ENCODE assay signal across 18 cellular contexts in the genomic region with DNA sequence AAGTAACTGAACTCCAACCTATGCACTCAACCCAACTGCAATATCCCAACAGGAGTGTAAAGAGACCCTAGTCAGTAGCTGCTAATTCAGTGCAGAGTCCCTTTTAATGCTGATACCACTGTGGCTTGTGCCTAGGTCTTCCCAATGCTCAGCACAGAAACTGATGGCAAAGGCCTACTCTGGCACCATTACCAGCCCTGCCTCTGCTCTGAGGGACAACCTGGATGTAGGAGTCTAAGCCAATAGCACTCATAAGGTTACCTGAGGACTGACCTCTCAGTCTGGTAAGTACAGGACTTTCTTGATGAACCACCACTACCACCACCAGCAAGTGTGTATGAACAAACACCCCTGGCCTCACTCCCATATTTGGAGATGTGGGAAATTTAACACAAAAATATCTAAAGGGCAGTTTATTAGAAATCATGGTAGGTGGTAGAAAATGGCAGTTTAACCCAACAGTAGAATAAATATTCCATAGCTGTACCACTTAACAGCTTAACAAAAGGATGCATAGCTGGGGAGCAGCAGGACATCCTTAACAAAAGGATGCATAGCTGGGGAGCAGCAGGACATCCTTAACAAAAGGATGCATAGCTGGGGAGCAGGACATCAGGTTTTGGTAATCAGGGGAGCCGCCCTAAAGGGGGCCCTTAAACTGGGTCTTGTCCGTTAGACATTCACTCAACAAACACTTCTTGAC. TPM values are rescaled to one million over a fixed set of nuclear protein-coding genes. Genes with fewer than 3 reads are reported as not detected.
DNase-seq lines count a peak whose midpoint lies in the region; ATAC-seq, FAIRE-seq and TF ChIP-seq lines count a peak whose summit lies in the region.
"Had no signal": no experiment of that assay in that cellular context is flagged by ENCODE, and none has a peak within 500 bp of the region (broad histone marks: within the 10 kb centered on the region; RNA-seq: fewer than 3 reads in every experiment).

No MANE protein-coding gene starts in this region.

- TF ChIP-seq EP300 in K562 (IDR thresholded peaks at IDR 0.05; ENCODE audit: low read length) = no peak

- no peak overlapping the region for H2AFZ ChIP-seq in K562 (ENCODE audit: low read depth, low read length)
- H2AFZ ChIP-seq: GM23248 had no signal

- H3K9me3 ChIP-seq in HUES48 (ENCODE audit: control insufficient read depth, insufficient read depth, low read length) (no peaks in the 10 kb centered on the region), K562 (replicated peaks; ENCODE audit: control insufficient read depth, insufficient read depth, low read depth, low read length) (no peaks in the 10 kb centered on the region), iPS-20b (ENCODE audit: insufficient read depth, low read depth, low read length) (no peaks in the 10 kb centered on the region)
- H3K9me3 ChIP-seq: BLaER1, HAP-1 had no signal

- peak; percentile 36 for ATAC-seq in K562
- no peak for ATAC-seq in GM21390 (IDR thresholded peaks at IDR 0.05; ENCODE audit: unreplicated experiment)

- H3K9ac ChIP-seq in HUES48 (ENCODE audit: low read depth, low read length) = 0 out of 2 replicates have a peak overlapping the region, but pooled peaks have one; percentile 6
- no peak overlapping the region for H3K9ac ChIP-seq in K562 (ENCODE audit: insufficient read depth in 1 of 2, low read depth in 2 of 2, low read length in 2 of 2)
- H3K9ac ChIP-seq in iPS-20b (ENCODE audit: low read depth, low read length) = peak overlapping the region; percentile 46; the same call in 1 of the 2 replicates
- H3K9ac ChIP-seq: BLaER1, GM23248 had no signal

- H4K20me1 ChIP-seq in K562 (replicated peaks; ENCODE audit: control insufficient read depth, insufficient read depth, low read length) = 0 out of 2 replicates have a peak, but pooled peaks cover 4% of the 10 kb centered on the region

- TF ChIP-seq RAD21 in K562 (CRISPR knock-in tag; conservative IDR thresholded peaks at IDR 0.05 in 1 of 2, IDR thresholded peaks at IDR 0.05 in 1 of 2) = no peak

- POLR2A ChIA-PET in K562 (lab: Yijun Ruan, JAX) = interaction anchor here (0.5 to 6.2 kb wide), 5 partner anchors 9 to 207 kb away, joined by 3 to 64 read pairs (median 3); partner anchors contain the start of genes APTX and DNAJA1

- no peak for FAIRE-seq in K562 (lab: Jason Lieb, UNC)
- FAIRE-seq: H54 had no signal

- H3K4me3 ChIP-seq in HUES48 (ENCODE audit: low read depth, low read length) (no peak overlapping the region), K562 (no peak overlapping the region), iPS-20b (ENCODE audit: low read length) (peak overlapping the region; percentile 34; the same call in 1 of the 2 replicates)
- H3K4me3 ChIP-seq: BLaER1, GM23248, HAP-1 had no signal

- H3K4me1 ChIP-seq in HUES48 (ENCODE audit: control insufficient read depth, insufficient read depth, low read length) (peaks cover 14% of the 10 kb centered on the region), K562 (replicated peaks in 1 of 2; ENCODE audit: control insufficient read depth in 2 of 2, insufficient read depth in 2 of 2, low read length in 2 of 2) (no peaks in the 10 kb centered on the region; a peak in 1 of 5 replicates), iPS-20b (ENCODE audit: insufficient read depth, low read length) (peaks cover 14% of the 10 kb centered on the region)
- H3K4me1 ChIP-seq: BLaER1, HAP-1 had no signal

- H3K36me3 ChIP-seq in HUES48 (ENCODE audit: control insufficient read depth, insufficient read depth, low read length) (peaks cover 15% of the 10 kb centered on the region; the same call in 1 of the 2 replicates), K562 (ENCODE audit: control insufficient read depth, insufficient read depth, low read length) (peaks cover 12% of the 10 kb centered on the region; the same call in 2 of the 3 replicates), iPS-20b (ENCODE audit: insufficient read depth, low read depth, low read length) (peaks cover 13% of the 10 kb centered on the region)

- intact Hi-C loops in K562 (cut with micrococcal nuclease) = no loop called here

- DNase-seq in K562 (ENCODE audit: extremely low read depth in 1 of 4, low spot score in 3 of 4) (no peak), SKM-1 (lab: John Stamatoyannopoulos, UW; ENCODE audit: unreplicated experiment) (no peak), NCI-H1694 treated with DMSO at 0.1 percent for 48 hours (lab: John Stamatoyannopoulos, UW) (no peak)
- DNase-seq: Calu3; CD4-positive, CD25-positive, alpha-beta regulatory T cell; COR-L47; DMS53; DMS79 treated with DMSO at 0.1 percent for 48 hours; GF-D8; GM23248; HFFc6 had no signal

- no peak for TF ChIP-seq POLR2A in K562 (conservative IDR thresholded peaks at IDR 0.05)

- no peak for TF ChIP-seq CTCF in K562 (IDR thresholded peaks at IDR 0.05 in 2 of 3, conservative IDR thresholded peaks at IDR 0.05 in 1 of 3; ENCODE audit: insufficient read depth in 2 of 3, low read depth in 1 of 3, low read length in 3 of 3)

- peaks cover 37% of the 10 kb centered on the region for H3K79me2 ChIP-seq in K562 (ENCODE audit: control insufficient read depth, insufficient read depth, low read length)

- H3K27me3 ChIP-seq in HUES48 (ENCODE audit: control insufficient read depth, insufficient read depth, low read length) = no peaks in the 10 kb centered on the region
- no peaks in the 10 kb centered on the region for H3K27me3 ChIP-seq in K562 (ENCODE audit: control insufficient read depth in 2 of 2, insufficient read depth in 2 of 2, low read length in 2 of 2)
- no peaks in the 10 kb centered on the region for H3K27me3 ChIP-seq in iPS-20b (ENCODE audit: insufficient read depth, low read length)
- H3K27me3 ChIP-seq: BLaER1 had no signal

- H3K4me2 ChIP-seq in K562 (ENCODE audit: insufficient read depth, low read length) = no peak overlapping the region
- H3K4me2 ChIP-seq: BLaER1 had no signal

- WGBS in K562 (ENCODE audit: insufficient coverage, low coverage, missing lambda C conversion rate) = 66% methylated on average over 2 of the region's 2 CpGs

- in situ Hi-C loops in K562 (cut with MboI) = no loop called here

- H3K9me1 ChIP-seq in K562 (ENCODE audit: control insufficient read depth, insufficient read depth, low read length) = no peaks in the 10 kb centered on the region

- CTCF ChIA-PET in K562 (lab: Yijun Ruan, JAX; ENCODE audit: low intra/inter-chr PET ratio) = no interaction called here

- no TSS peak for BruUV-seq in K562 (replicated peaks; lab: Mats Ljungman, UMichigan)

- H3K27ac ChIP-seq in HUES48 (ENCODE audit: low read depth, low read length) = peak overlapping the region; percentile 76
- no peak overlapping the region for H3K27ac ChIP-seq in K562 (ENCODE audit: extremely low read depth, low read depth, low read length)
- H3K27ac ChIP-seq in iPS-20b (ENCODE audit: low read length) = no peak overlapping the region
- H3K27ac ChIP-seq: BLaER1, C4-2B, GM23248 had no signal

TF ChIP-seq in K562, 482 proteins besides CTCF, POLR2A, EP300 and RAD21 (continues in another document):
- no peak for TF ChIP-seq MAZ (CRISPR knock-in tag; conservative IDR thresholded peaks at IDR 0.05 in 1 of 2, IDR thresholded peaks at IDR 0.05 in 1 of 2)
- TF ChIP-seq, protein P1, sequence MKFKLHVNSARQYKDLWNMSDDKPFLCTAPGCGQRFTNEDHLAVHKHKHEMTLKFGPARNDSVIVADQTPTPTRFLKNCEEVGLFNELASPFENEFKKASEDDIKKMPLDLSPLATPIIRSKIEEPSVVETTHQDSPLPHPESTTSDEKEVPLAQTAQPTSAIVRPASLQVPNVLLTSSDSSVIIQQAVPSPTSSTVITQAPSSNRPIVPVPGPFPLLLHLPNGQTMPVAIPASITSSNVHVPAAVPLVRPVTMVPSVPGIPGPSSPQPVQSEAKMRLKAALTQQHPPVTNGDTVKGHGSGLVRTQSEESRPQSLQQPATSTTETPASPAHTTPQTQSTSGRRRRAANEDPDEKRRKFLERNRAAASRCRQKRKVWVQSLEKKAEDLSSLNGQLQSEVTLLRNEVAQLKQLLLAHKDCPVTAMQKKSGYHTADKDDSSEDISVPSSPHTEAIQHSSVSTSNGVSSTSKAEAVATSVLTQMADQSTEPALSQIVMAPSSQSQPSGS (CRISPR knock-in tag; IDR thresholded peaks at IDR 0.05) = no peak

RNA-seq across cellular contexts. Expression of gene DNAJA1, which starts 11.0 kb away (rescaled TPM):
- total RNA-seq in K562 (2011; cell fraction: chromatin; rRNA removed; ENCODE audit: low replicate concordance) = 20.1 and 36.0 TPM in 2 replicates
- total RNA-seq in K562 (2011; cell fraction: nucleolus; rRNA removed) = 20.0 and 23.6 TPM in 2 replicates
- total RNA-seq in K562 (2011; cell fraction: nucleoplasm; rRNA removed) = 25.0 and 35.3 TPM in 2 replicates
- total RNA-seq in K562 (2014; rRNA removed) = 105 and 109 TPM in 2 replicates
- 175 and 189 TPM in 2 replicates for total RNA-seq in K562 (2014; rRNA removed; fragmentation: Illumina TruSeq; extraction: Trizol)
- total RNA-seq in K562 (2015; rRNA removed; fragmentation: Illumina TruSeq; extraction: Trizol) = 192 and 194 TPM in 2 replicates
- 137 and 138 TPM in 2 replicates for total RNA-seq in K562 (2021)
- 170 and 197 TPM in 2 replicates for polyA plus RNA-seq in K562 (2011; rRNA removed)
- 36.7 and 57.5 TPM in 2 replicates for polyA plus RNA-seq in K562 (2011; cell fraction: cytosol; rRNA removed)
- polyA plus RNA-seq in K562 (2011; cell fraction: nucleus; rRNA removed) = 29.8 and 37.5 TPM in 2 replicates
- polyA plus RNA-seq in K562 (2012) = 79.7 and 168 TPM in 2 replicates
- polyA plus RNA-seq in K562 (2014; fragmentation: Illumina TruSeq; extraction: Trizol) = 175 and 213 TPM in 2 replicates
- polyA plus RNA-seq in K562 (2014; fragmentation: Nextera tagmentation; extraction: Ambion mirVana) = 100 to 1,000 TPM; 164 to 359 TPM
- polyA plus RNA-seq in K562 (2014; rRNA removed) = 161 and 171 TPM in 2 replicates
- polyA minus RNA-seq in K562 (2011; rRNA and poly(A)+ RNA removed) = 157 and 185 TPM in 2 replicates
- 58.8 and 127 TPM in 2 replicates for polyA minus RNA-seq in K562 (2011; cell fraction: cytosol; rRNA and poly(A)+ RNA removed)
- polyA minus RNA-seq in K562 (2011; cell fraction: nucleus; rRNA and poly(A)+ RNA removed) = 11.3 and 22.5 TPM in 2 replicates

RNA-seq across cellular contexts. Expression of gene APTX, which starts 12.7 kb away (rescaled TPM):
- 58.4 and 95.3 TPM in 2 replicates for total RNA-seq in K562 (2011; cell fraction: chromatin; rRNA removed; ENCODE audit: low replicate concordance)
- total RNA-seq in K562 (2011; cell fraction: nucleolus; rRNA removed) = 47.5 and 55.4 TPM in 2 replicates
- 70.0 and 94.7 TPM in 2 replicates for total RNA-seq in K562 (2011; cell fraction: nucleoplasm; rRNA removed)
- total RNA-seq in K562 (2014; rRNA removed) (51.2 and 70.5 TPM in 2 replicates), K562 (2014; rRNA removed; fragmentation: Illumina TruSeq; extraction: Trizol) (68.9 and 72.5 TPM in 2 replicates), K562 (2015; rRNA removed; fragmentation: Illumina TruSeq; extraction: Trizol) (54.5 and 59.3 TPM in 2 replicates), K562 (2021) (46.2 and 49.2 TPM in 2 replicates)
- polyA plus RNA-seq in K562 (2011; rRNA removed) (50.1 and 69.5 TPM in 2 replicates), K562 (2014; fragmentation: Illumina TruSeq; extraction: Trizol) (58.1 and 73.6 TPM in 2 replicates), K562 (2014; fragmentation: Nextera tagmentation; extraction: Ambion mirVana) (10 to 100 TPM; 81.9 to 92.4 TPM), K562 (2014; rRNA removed) (65.7 and 68.2 TPM in 2 replicates)
- polyA plus RNA-seq in K562 (2011; cell fraction: cytosol; rRNA removed) = 25.0 and 40.2 TPM in 2 replicates
- 48.7 and 57.1 TPM in 2 replicates for polyA plus RNA-seq in K562 (2011; cell fraction: nucleus; rRNA removed)
- polyA plus RNA-seq in K562 (2012) = 40.8 and 49.4 TPM in 2 replicates
- polyA minus RNA-seq in K562 (2011; rRNA and poly(A)+ RNA removed) = 46.6 and 58.5 TPM in 2 replicates
- 14.2 and 17.1 TPM in 2 replicates for polyA minus RNA-seq in K562 (2011; cell fraction: cytosol; rRNA and poly(A)+ RNA removed)
- 26.3 and 37.4 TPM in 2 replicates for polyA minus RNA-seq in K562 (2011; cell fraction: nucleus; rRNA and poly(A)+ RNA removed)

Comparison
In these comparisons a context has a peak if more than half of its experiments do, and no peak if none do; other contexts are left out.
1. H3K9ac ChIP-seq: peak in HUES48 (single experiment) and iPS-20b (single experiment); none in K562 (0 of 2).